ENCODE assay signal across 1 cellular context in genomic region chr9:12880406-12881016, GRCh38.
TF ChIP-seq lines count a peak whose summit lies in the region.

No MANE protein-coding gene starts in this region.

TF ChIP-seq in IMR-90, 13 proteins besides CTCF, POLR2A, EP300 and RAD21 (continued from another document):
- no peak for TF ChIP-seq MAZ (IDR thresholded peaks at IDR 0.05; ENCODE audit: borderline replicate concordance, low read depth, low read length)
